ENCODE assay signal across 15 cellular contexts in the genomic region with DNA sequence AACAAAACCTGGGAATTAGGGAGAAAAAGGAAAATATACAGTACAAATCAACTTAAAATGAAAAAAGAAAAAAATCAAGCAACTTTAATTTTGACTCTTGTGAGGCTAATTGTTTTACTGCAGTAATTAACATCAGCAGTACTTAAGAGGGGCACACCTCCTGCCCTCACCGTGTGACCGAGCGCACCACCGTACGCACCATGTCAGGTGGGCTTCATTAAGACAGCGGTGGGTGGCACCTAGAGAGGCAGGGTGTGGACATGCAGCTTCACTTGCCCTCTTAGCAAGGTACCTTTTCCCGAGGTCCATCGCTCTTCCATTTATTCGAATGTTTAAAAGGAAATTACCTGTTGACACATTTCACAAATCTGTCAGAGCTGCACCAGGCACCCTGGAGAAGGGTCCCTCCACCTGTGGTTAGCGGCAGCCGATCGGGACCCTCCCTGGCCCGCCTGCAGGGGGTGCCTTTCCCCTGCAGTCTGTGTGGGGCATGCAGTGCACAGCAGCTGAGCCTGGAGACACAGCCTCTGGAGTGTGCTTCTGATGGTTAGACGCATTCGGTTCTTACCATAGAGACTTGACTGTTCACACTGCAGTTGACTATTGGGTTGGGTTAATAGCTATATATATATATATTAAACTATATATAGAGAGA.
DNase-seq lines count a peak whose midpoint lies in the region; ATAC-seq and TF ChIP-seq lines count a peak whose summit lies in the region.
"Had no signal": no experiment of that assay in that cellular context is flagged by ENCODE, and none has a peak within 500 bp of the region (broad histone marks: within the 10 kb centered on the region; RNA-seq: fewer than 3 reads in every experiment).

No MANE protein-coding gene starts in this region.

- no peak overlapping the region for H3K4me3 ChIP-seq in psoas muscle

- H3K4me3 Mint-ChIP-seq in activated naive CD8-positive, alpha-beta T cell treated with anti-CD3 and anti-CD28 coated beads, Interleukin-2, amount 10 ng/mL, durations not matched to agents 7 days and 5 days = no peak overlapping the region
- no peak overlapping the region for H3K4me3 Mint-ChIP-seq in activated naive CD8-positive, alpha-beta T cell treated with anti-CD3 and anti-CD28 coated beads for 36 hours
- H3K4me3 Mint-ChIP-seq in endothelial cell (ENCODE audit: unreplicated experiment) = no peak overlapping the region
- H3K4me3 Mint-ChIP-seq: B cell; natural killer cell treated with Interleukin-12 subunit alpha and Interleukin-12 subunit beta and Interleukin-15 and Interleukin-18, amount 100 ng/mL, for 72 hours had no signal

- no peaks in the 10 kb centered on the region for H3K27me3 ChIP-seq in psoas muscle (ENCODE audit: insufficient read depth in 3 of 3, low read length in 2 of 3)

- 88 to 90% (median 90%) methylated on average over 15 of the region's 15 CpGs for WGBS in psoas muscle, 3 donors

- peaks cover 7% of the 10 kb centered on the region for H3K4me1 ChIP-seq in psoas muscle

- TF ChIP-seq CTCF in endothelial cell (IDR thresholded peaks at IDR 0.05; ENCODE audit: unreplicated experiment) (peak; percentile 27), psoas muscle (IDR thresholded peaks at IDR 0.05) (peak; percentile 36)

- H3K4me1 Mint-ChIP-seq in activated naive CD8-positive, alpha-beta T cell treated with anti-CD3 and anti-CD28 coated beads, Interleukin-2, amount 10 ng/mL, durations not matched to agents 7 days and 5 days = peaks cover 1% of the 10 kb centered on the region
- H3K4me1 Mint-ChIP-seq in activated naive CD8-positive, alpha-beta T cell treated with anti-CD3 and anti-CD28 coated beads for 36 hours = peaks cover 5% of the 10 kb centered on the region
- peaks cover 15% of the 10 kb centered on the region for H3K4me1 Mint-ChIP-seq in endothelial cell (ENCODE audit: unreplicated experiment)
- H3K4me1 Mint-ChIP-seq: B cell had no signal

- no peaks in the 10 kb centered on the region for H3K9me3 Mint-ChIP-seq in activated naive CD8-positive, alpha-beta T cell treated with anti-CD3 and anti-CD28 coated beads, Interleukin-2, amount 10 ng/mL, durations not matched to agents 7 days and 5 days
- H3K9me3 Mint-ChIP-seq in activated naive CD8-positive, alpha-beta T cell treated with anti-CD3 and anti-CD28 coated beads for 36 hours = no peaks in the 10 kb centered on the region
- no peaks in the 10 kb centered on the region for H3K9me3 Mint-ChIP-seq in endothelial cell (ENCODE audit: unreplicated experiment)
- H3K9me3 Mint-ChIP-seq: natural killer cell treated with Interleukin-12 subunit alpha and Interleukin-12 subunit beta and Interleukin-15 and Interleukin-18, amount 100 ng/mL, for 72 hours had no signal

- peak; percentile 33 for ATAC-seq in activated naive CD8-positive, alpha-beta T cell treated with anti-CD3 and anti-CD28 coated beads, Interleukin-2, amount 10 ng/mL, durations not matched to agents 7 days and 5 days (ENCODE audit: low read depth)
- peak; percentile 54 to 77 (median 70) for ATAC-seq in psoas muscle
- ATAC-seq in HG03439 (IDR thresholded peaks at IDR 0.05; ENCODE audit: unreplicated experiment) = no peak
- ATAC-seq in HG03135 (IDR thresholded peaks at IDR 0.05; ENCODE audit: unreplicated experiment) = no peak
- ATAC-seq: left colon had no signal

- H3K27ac ChIP-seq in psoas muscle = no peak overlapping the region

- H3K36me3 Mint-ChIP-seq in activated naive CD8-positive, alpha-beta T cell treated with anti-CD3 and anti-CD28 coated beads, Interleukin-2, amount 10 ng/mL, durations not matched to agents 7 days and 5 days = peaks cover 6% of the 10 kb centered on the region
- peaks cover 9% of the 10 kb centered on the region for H3K36me3 Mint-ChIP-seq in activated naive CD8-positive, alpha-beta T cell treated with anti-CD3 and anti-CD28 coated beads for 36 hours
- peaks cover 18% of the 10 kb centered on the region for H3K36me3 Mint-ChIP-seq in endothelial cell (ENCODE audit: low read depth, unreplicated experiment)

- H3K27me3 Mint-ChIP-seq in activated naive CD8-positive, alpha-beta T cell treated with anti-CD3 and anti-CD28 coated beads, Interleukin-2, amount 10 ng/mL, durations not matched to agents 7 days and 5 days = no peaks in the 10 kb centered on the region
- no peaks in the 10 kb centered on the region for H3K27me3 Mint-ChIP-seq in activated naive CD8-positive, alpha-beta T cell treated with anti-CD3 and anti-CD28 coated beads for 36 hours
- peaks cover 6% of the 10 kb centered on the region for H3K27me3 Mint-ChIP-seq in endothelial cell (ENCODE audit: unreplicated experiment)
- H3K27me3 Mint-ChIP-seq: B cell; natural killer cell treated with Interleukin-12 subunit alpha and Interleukin-12 subunit beta and Interleukin-15 and Interleukin-18, amount 100 ng/mL, for 72 hours had no signal

- POLR2A ChIA-PET in activated naive CD8-positive, alpha-beta T cell treated with anti-CD3 and anti-CD28 coated beads, Interleukin-2, amount 10 ng/mL, durations not matched to agents 7 days and 5 days (lab: Charles Lee) = no interaction called here

- H3K9me3 ChIP-seq in psoas muscle = no peaks in the 10 kb centered on the region

- no peak overlapping the region for H3K27ac Mint-ChIP-seq in activated naive CD8-positive, alpha-beta T cell treated with anti-CD3 and anti-CD28 coated beads, Interleukin-2, amount 10 ng/mL, durations not matched to agents 7 days and 5 days
- H3K27ac Mint-ChIP-seq in activated naive CD8-positive, alpha-beta T cell treated with anti-CD3 and anti-CD28 coated beads for 36 hours = no peak overlapping the region
- H3K27ac Mint-ChIP-seq in endothelial cell (ENCODE audit: unreplicated experiment) = no peak overlapping the region
- H3K27ac Mint-ChIP-seq: B cell had no signal

- H3K36me3 ChIP-seq in psoas muscle (ENCODE audit: insufficient read depth in 1 of 2, low read depth in 1 of 2) = peaks cover 0 to 41% of the 10 kb centered on the region in 2 donors

- no peak for DNase-seq in activated naive CD8-positive, alpha-beta T cell treated with anti-CD3 and anti-CD28 coated beads, Interleukin-2, amount 10 ng/mL, durations not matched to agents 7 days and 5 days
- no peak for DNase-seq in activated naive CD8-positive, alpha-beta T cell treated with anti-CD3 and anti-CD28 coated beads for 36 hours
- peak; percentile 18 for DNase-seq in NAMALWA (ENCODE audit: low spot score)
- DNase-seq in endothelial cell (ENCODE audit: low spot score) = peak; percentile 59
- no peak for DNase-seq in psoas muscle
- no peak for DNase-seq in activated CD4-positive, alpha-beta T cell treated with anti-CD3 and anti-CD28 coated beads for 1 hour
- DNase-seq: activated CD4-positive, CD25-positive, alpha-beta regulatory T cell; activated T-cell treated with anti-CD3 and anti-CD28 coated beads, Interleukin-2, amount 50 U/mL, for 48 hours; left colon; NCI-H2107; SHP77 had no signal

- intact Hi-C loops in psoas muscle (cut with DNase I) = loop anchor here in 1 of 2 donors (10.0 kb wide), 1 partner anchor 46 kb away; no protein-coding TSS in a partner anchor

Comparison
In these comparisons a context has a peak if more than half of its experiments do, and no peak if none do; other contexts are left out.
1. ATAC-seq: peak in activated naive CD8-positive, alpha-beta T cell treated with anti-CD3 and anti-CD28 coated beads, Interleukin-2, amount 10 ng/mL, durations not matched to agents 7 days and 5 days (single experiment) and psoas muscle (4 of 4); none in HG03439 (single experiment) and HG03135 (single experiment).
2. DNase-seq: peak in NAMALWA (single experiment) and endothelial cell (single experiment); none in activated naive CD8-positive, alpha-beta T cell treated with anti-CD3 and anti-CD28 coated beads, Interleukin-2, amount 10 ng/mL, durations not matched to agents 7 days and 5 days (single experiment), activated naive CD8-positive, alpha-beta T cell treated with anti-CD3 and anti-CD28 coated beads for 36 hours (single experiment), psoas muscle (0 of 2) and activated CD4-positive, alpha-beta T cell treated with anti-CD3 and anti-CD28 coated beads for 1 hour (single experiment).